ENCODE assay signal across 21 cellular contexts in genomic region chr1:67460648-67461500, GRCh38. TPM values are rescaled to one million over a fixed set of nuclear protein-coding genes. Genes with fewer than 3 reads are reported as not detected.
DNase-seq lines count a peak whose midpoint lies in the region; ATAC-seq, FAIRE-seq and TF ChIP-seq lines count a peak whose summit lies in the region.
"Had no signal": no experiment of that assay in that cellular context is flagged by ENCODE, and none has a peak within 500 bp of the region (broad histone marks: within the 10 kb centered on the region; RNA-seq: fewer than 3 reads in every experiment).

No MANE protein-coding gene starts in this region.

- H3K27ac ChIP-seq in GM23338 (ENCODE audit: low read depth) (0 out of 2 replicates have a peak overlapping the region, but pooled peaks have one; percentile 3), left ventricle myocardium inferior (replicated peaks) (peak overlapping the region; percentile 87), sigmoid colon (no peak overlapping the region)
- H3K27ac ChIP-seq: cardiac muscle cell, HL-60, RWPE1 had no signal

- peaks cover 74% of the 10 kb centered on the region for H3K4me1 Mint-ChIP-seq in GM23338
- H3K4me1 Mint-ChIP-seq in osteocyte (ENCODE audit: unreplicated experiment), result peaks cover 2% of the 10 kb centered on the region
- H3K4me1 Mint-ChIP-seq: activated naive CD4-positive, alpha-beta T cell treated with anti-CD3 and anti-CD28 coated beads, Interleukin-2, amount 50 U/mL, for 24 hours; stimulated activated naive CD8-positive, alpha-beta T cell treated with anti-CD3 and anti-CD28 coated beads, Interleukin-15, amount 100 ng/mL, for 72 hours had no signal

- intact Hi-C loops in left ventricle myocardium inferior (cut with micrococcal nuclease) (no loop called here), sigmoid colon (cut with DNase I) (no loop called here)

- H3K9me3 ChIP-seq in left ventricle myocardium inferior (replicated peaks), result no peaks in the 10 kb centered on the region
- no peaks in the 10 kb centered on the region for H3K9me3 ChIP-seq in sigmoid colon
- H3K9me3 ChIP-seq: HAP-1 had no signal

- H3K36me3 Mint-ChIP-seq in GM23338 (ENCODE audit: low read depth) (no peaks in the 10 kb centered on the region), osteocyte (ENCODE audit: unreplicated experiment) (no peaks in the 10 kb centered on the region)
- H3K36me3 Mint-ChIP-seq: activated naive CD4-positive, alpha-beta T cell treated with anti-CD3 and anti-CD28 coated beads, Interleukin-2, amount 50 U/mL, for 24 hours; natural killer cell treated with Interleukin-12 subunit alpha and Interleukin-12 subunit beta and Interleukin-15 and Interleukin-18, amount 100 ng/mL, for 72 hours had no signal

- H3K79me2 ChIP-seq in GM23338 (replicated peaks; ENCODE audit: insufficient read depth), result no peaks in the 10 kb centered on the region

- peak; percentile 25 for ATAC-seq in GM23338
- ATAC-seq: natural killer cell treated with Interleukin-12 subunit alpha and Interleukin-12 subunit beta and Interleukin-15 and Interleukin-18, amount 100 ng/mL, for 72 hours; stimulated activated naive CD8-positive, alpha-beta T cell treated with anti-CD3 and anti-CD28 coated beads, Interleukin-15, amount 100 ng/mL, for 72 hours had no signal

- H3K4me1 ChIP-seq in GM23338 (ENCODE audit: insufficient read depth) (peaks cover 62% of the 10 kb centered on the region), left ventricle myocardium inferior (peaks cover 36% of the 10 kb centered on the region), sigmoid colon (no peaks in the 10 kb centered on the region)

- H3K9me2 ChIP-seq in GM23338 (ENCODE audit: insufficient read depth), result no peaks in the 10 kb centered on the region; the same call in 1 of the 2 replicates

- peak overlapping the region; percentile 60; the same call in 1 of the 2 replicates for H2AFZ ChIP-seq in GM23338

- no peak for TF ChIP-seq POLR2A in sigmoid colon (IDR thresholded peaks at IDR 0.05)

- DNase-seq in GM23338 (ENCODE audit: low spot score) (peak; percentile 42), bronchial epithelial cell (ENCODE audit: low read depth) (peak; percentile 61), left ventricle myocardium inferior (peak; percentile 63), skeletal muscle cell (ENCODE audit: low read depth) (peak; percentile 29), CD1c-positive myeloid dendritic cell (ENCODE audit: extremely low spot score) (no peak), osteocyte (ENCODE audit: extremely low spot score, unreplicated experiment) (no peak), GF-D8 (lab: John Stamatoyannopoulos, UW) (no peak), sigmoid colon (no peak)
- DNase-seq: AML-193; hypothalamus; Kasumi-1; NCI-H524; stimulated activated naive CD8-positive, alpha-beta T cell treated with anti-CD3 and anti-CD28 coated beads, Interleukin-15, amount 100 ng/mL, for 72 hours had no signal

- TF ChIP-seq CTCF in GM23338 (conservative IDR thresholded peaks at IDR 0.05; ENCODE audit: low read depth in 2 of 2) (no peak), bronchial epithelial cell (IDR thresholded peaks at IDR 0.05; ENCODE audit: insufficient read depth, low read length, severe bottlenecking) (no peak), left ventricle myocardium inferior (IDR thresholded peaks at IDR 0.05; ENCODE audit: borderline replicate concordance) (no peak), osteocyte (IDR thresholded peaks at IDR 0.05) (no peak), sigmoid colon (IDR thresholded peaks at IDR 0.05) (no peak)

- 74 to 84% methylated on average over 9 of the region's 9 CpGs for WGBS in sigmoid colon, 2 donors

- H3F3A ChIP-seq in GM23338 (replicated peaks; ENCODE audit: low read depth), result no peaks in the 10 kb centered on the region; the same call in 1 of the 2 replicates

- H4K20me1 ChIP-seq in GM23338 (replicated peaks; ENCODE audit: insufficient read depth), result no peaks in the 10 kb centered on the region

- TF ChIP-seq EP300 in sigmoid colon (IDR thresholded peaks at IDR 0.05), result no peak

- no peaks in the 10 kb centered on the region for H3K9me3 Mint-ChIP-seq in GM23338
- H3K9me3 Mint-ChIP-seq in osteocyte (ENCODE audit: unreplicated experiment), result no peaks in the 10 kb centered on the region
- H3K9me3 Mint-ChIP-seq: activated naive CD4-positive, alpha-beta T cell treated with anti-CD3 and anti-CD28 coated beads, Interleukin-2, amount 50 U/mL, for 24 hours; natural killer cell treated with Interleukin-12 subunit alpha and Interleukin-12 subunit beta and Interleukin-15 and Interleukin-18, amount 100 ng/mL, for 72 hours; stimulated activated naive CD8-positive, alpha-beta T cell treated with anti-CD3 and anti-CD28 coated beads, Interleukin-15, amount 100 ng/mL, for 72 hours; T-helper 1 cell treated with Interleukin-12 subunit alpha and Interleukin-12 subunit beta and Interleukin-4 antibody, amounts not matched to agents 30 μg/mL and 1 μg/mL, for 36 hours had no signal

- H3K4me2 ChIP-seq in GM23338, result 0 out of 2 replicates have a peak overlapping the region, but pooled peaks have one; percentile 7

- no peak for FAIRE-seq in bronchial epithelial cell (lab: Jason Lieb, UNC)
- FAIRE-seq: D721Med had no signal

- H3K36me3 ChIP-seq in GM23338 (ENCODE audit: insufficient read depth) (no peaks in the 10 kb centered on the region), bronchial epithelial cell (ENCODE audit: control insufficient read depth, insufficient read depth, low read length) (no peaks in the 10 kb centered on the region), left ventricle myocardium inferior (no peaks in the 10 kb centered on the region), sigmoid colon (no peaks in the 10 kb centered on the region)
- H3K36me3 ChIP-seq: cardiac muscle cell, HAP-1 had no signal

- H3K4me3 Mint-ChIP-seq in GM23338 (no peak overlapping the region), osteocyte (ENCODE audit: unreplicated experiment) (no peak overlapping the region)
- H3K4me3 Mint-ChIP-seq: activated naive CD4-positive, alpha-beta T cell treated with anti-CD3 and anti-CD28 coated beads, Interleukin-2, amount 50 U/mL, for 24 hours; natural killer cell treated with Interleukin-12 subunit alpha and Interleukin-12 subunit beta and Interleukin-15 and Interleukin-18, amount 100 ng/mL, for 72 hours; stimulated activated naive CD8-positive, alpha-beta T cell treated with anti-CD3 and anti-CD28 coated beads, Interleukin-15, amount 100 ng/mL, for 72 hours; T-helper 1 cell treated with Interleukin-12 subunit alpha and Interleukin-12 subunit beta and Interleukin-4 antibody, amounts not matched to agents 30 μg/mL and 1 μg/mL, for 36 hours had no signal

- H3K27ac Mint-ChIP-seq in GM23338 (no peak overlapping the region), osteocyte (ENCODE audit: unreplicated experiment) (no peak overlapping the region)
- H3K27ac Mint-ChIP-seq: activated naive CD4-positive, alpha-beta T cell treated with anti-CD3 and anti-CD28 coated beads, Interleukin-2, amount 50 U/mL, for 24 hours; natural killer cell treated with Interleukin-12 subunit alpha and Interleukin-12 subunit beta and Interleukin-15 and Interleukin-18, amount 100 ng/mL, for 72 hours; T-helper 1 cell treated with Interleukin-12 subunit alpha and Interleukin-12 subunit beta and Interleukin-4 antibody, amounts not matched to agents 30 μg/mL and 1 μg/mL, for 36 hours had no signal

- H3K4me3 ChIP-seq in GM23338 (no peak overlapping the region), bronchial epithelial cell (ENCODE audit: low read depth, low read length) (no peak overlapping the region), left ventricle myocardium inferior (peak overlapping the region; percentile 26), skeletal muscle cell (ENCODE audit: low read depth, low read length) (no peak overlapping the region), sigmoid colon (no peak overlapping the region)
- H3K4me3 ChIP-seq: cardiac muscle cell, HAP-1 had no signal

- no peaks in the 10 kb centered on the region for H3K27me3 ChIP-seq in GM23338 (ENCODE audit: insufficient read depth)
- no peaks in the 10 kb centered on the region for H3K27me3 ChIP-seq in bronchial epithelial cell (ENCODE audit: control insufficient read depth, insufficient read depth, low read length)
- H3K27me3 ChIP-seq in left ventricle myocardium inferior (ENCODE audit: low read depth), result no peaks in the 10 kb centered on the region
- no peaks in the 10 kb centered on the region for H3K27me3 ChIP-seq in sigmoid colon
- H3K27me3 ChIP-seq: cardiac muscle cell had no signal

- H3K27me3 Mint-ChIP-seq in GM23338 (ENCODE audit: insufficient read depth, low read depth, poor library complexity), result peaks cover 7% of the 10 kb centered on the region
- peaks cover 9% of the 10 kb centered on the region for H3K27me3 Mint-ChIP-seq in osteocyte (ENCODE audit: unreplicated experiment)
- H3K27me3 Mint-ChIP-seq: activated naive CD4-positive, alpha-beta T cell treated with anti-CD3 and anti-CD28 coated beads, Interleukin-2, amount 50 U/mL, for 24 hours; stimulated activated naive CD8-positive, alpha-beta T cell treated with anti-CD3 and anti-CD28 coated beads, Interleukin-15, amount 100 ng/mL, for 72 hours had no signal

RNA-seq across cellular contexts. Expression of gene SERBP1, which starts 30.7 kb away (rescaled TPM):
- 674 and 696 TPM in 2 replicates for total RNA-seq in GM23338 (2014; rRNA removed; shearing (Covaris generic))
- polyA plus RNA-seq in GM23338 (2016; fragmentation: Nextera tagmentation; extraction: Ambion mirVana) (532 and 559 TPM in 2 replicates), sigmoid colon (100 to 1,000 TPM; 112 to 178 (median 133) TPM)
- total RNA-seq in bronchial epithelial cell (247 and 282 TPM in 2 replicates), left ventricle myocardium inferior (125 TPM), osteocyte (171 and 182 TPM in 2 replicates), sigmoid colon (100 to 1,000 TPM; 201 to 236 (median 225) TPM)

Comparison
In these comparisons a context has a peak if more than half of its experiments do, and no peak if none do; other contexts are left out.
1. DNase-seq: peak in GM23338 (single experiment), bronchial epithelial cell (single experiment), left ventricle myocardium inferior (single experiment) and skeletal muscle cell (single experiment); none in CD1c-positive myeloid dendritic cell (single experiment), osteocyte (single experiment), GF-D8 (single experiment) and sigmoid colon (single experiment).
2. H3K27ac ChIP-seq: peak in GM23338 (single experiment) and left ventricle myocardium inferior (single experiment); none in sigmoid colon (0 of 4).